Comparison of ENCODE assay signal across 17 cellular contexts in genomic region chr13:47798906-47799305, GRCh38.
DNase-seq lines count a peak whose midpoint lies in the region; ATAC-seq, FAIRE-seq and TF ChIP-seq lines count a peak whose summit lies in the region.
"Had no signal": no experiment of that assay in that cellular context is flagged by ENCODE, and none has a peak within 500 bp of the region (broad histone marks: within the 10 kb centered on the region; RNA-seq: fewer than 3 reads in every experiment).

No MANE protein-coding gene starts in this region.

- no peak overlapping the region for H2AK5ac ChIP-seq in mesenchymal stem cell (ENCODE audit: low read length, severe bottlenecking)

- H3K4me3 ChIP-seq in Karpas-422 (ENCODE audit: low read length) (no peak overlapping the region), GM12878 (no peak overlapping the region), mesenchymal stem cell (ENCODE audit: insufficient read depth in 1 of 2, low read depth in 1 of 2, low read length in 2 of 2) (no peak overlapping the region)
- H3K4me3 ChIP-seq: esophagus squamous epithelium, upper lobe of right lung had no signal

- H3K79me2 ChIP-seq in Karpas-422 (ENCODE audit: low read length) (no peaks in the 10 kb centered on the region), GM12878 (ENCODE audit: control insufficient read depth, insufficient read depth, low read length) (no peaks in the 10 kb centered on the region)

- H3K18ac ChIP-seq in mesenchymal stem cell (ENCODE audit: low read depth in 1 of 2, low read length in 2 of 2) = no peak overlapping the region

- no peak overlapping the region for H2BK15ac ChIP-seq in mesenchymal stem cell (ENCODE audit: low read depth, poor library complexity, severe bottlenecking)

- H2BK120ac ChIP-seq in mesenchymal stem cell (ENCODE audit: low read depth, low read length) = no peak overlapping the region

- H3K27me3 ChIP-seq in Karpas-422 (ENCODE audit: low read length) = no peaks in the 10 kb centered on the region
- no peaks in the 10 kb centered on the region for H3K27me3 ChIP-seq in GM12878 (replicated peaks in 1 of 2; ENCODE audit: control insufficient read depth in 2 of 2, insufficient read depth in 2 of 2, low read length in 1 of 2)
- no peaks in the 10 kb centered on the region for H3K27me3 ChIP-seq in mesenchymal stem cell (ENCODE audit: control insufficient read depth in 1 of 2, insufficient read depth in 1 of 2, low read length in 2 of 2)
- H3K27me3 ChIP-seq: esophagus squamous epithelium, upper lobe of right lung had no signal

- no peak overlapping the region for H3K23ac ChIP-seq in mesenchymal stem cell (ENCODE audit: low read length in 2 of 2)

- H3K4ac ChIP-seq in mesenchymal stem cell (ENCODE audit: low read depth in 1 of 2, low read length in 2 of 2) = no peak overlapping the region

- no peak overlapping the region for H3K14ac ChIP-seq in mesenchymal stem cell (ENCODE audit: low read length in 2 of 2)

- peak in 2 of 3 experiments; percentile 28 to 43; a peak in 2 of 6 replicates for TF ChIP-seq CTCF in GM12878 (IDR thresholded peaks at IDR 0.05 in 2 of 3, conservative IDR thresholded peaks at IDR 0.05 in 1 of 3; ENCODE audit: control insufficient read depth in 2 of 3, extremely low read depth in 1 of 3, insufficient read depth in 1 of 3, low read depth in 3 of 3, low read length in 3 of 3)

- H3K79me1 ChIP-seq in mesenchymal stem cell (replicated peaks; ENCODE audit: low read length, poor library complexity, severe bottlenecking) = no peaks in the 10 kb centered on the region

- CTCF ChIA-PET in GM12878 (lab: Yijun Ruan, JAX) = interaction anchor here (0.7 to 1.2 kb wide), 3 partner anchors 25 to 296 kb away, joined by 3 to 8 read pairs (median 3); partner anchors contain the start of gene MED4

- no peak overlapping the region for H2BK5ac ChIP-seq in mesenchymal stem cell (ENCODE audit: low read depth, low read length, poor library complexity, severe bottlenecking)

- DNase-seq in NCI-H1694 treated with DMSO at 0.1 percent for 48 hours (lab: John Stamatoyannopoulos, UW) = peak; percentile 3
- no peak for DNase-seq in NCI-H1694 (lab: John Stamatoyannopoulos, UW)
- peak; percentile 66 for DNase-seq in Karpas-422
- no peak for DNase-seq in GM12878 (ENCODE audit: low read depth, low spot score)
- DNase-seq in mesenchymal stem cell = peak; percentile 19
- DNase-seq: activated gamma-delta T cell treated with Interleukin-2 at 50 U/mL for 16 hours; esophagus squamous epithelium; naive thymus-derived CD4-positive, alpha-beta T cell; NCI-H510A; stimulated activated CD4-positive, alpha-beta T cell treated with anti-CD3 and anti-CD28 coated beads, Interleukin-4, amount 100 ng/mL, for 4 hours; upper lobe of right lung had no signal

- RAD21 ChIA-PET in GM12878 (lab: Charles Lee; ENCODE audit: unreplicated experiment) = interaction anchor here (1.1 kb wide), 1 partner anchor 970 kb away, joined by 3 read pairs; no protein-coding TSS in a partner anchor

- H4K91ac ChIP-seq in mesenchymal stem cell (ENCODE audit: low read length) = no peak overlapping the region

- no peak overlapping the region for H3K27ac ChIP-seq in Karpas-422 (ENCODE audit: low read length)
- H3K27ac ChIP-seq in GM12878 (ENCODE audit: control insufficient read depth, insufficient read depth) = no peak overlapping the region
- H3K27ac ChIP-seq in mesenchymal stem cell (ENCODE audit: low read length, poor library complexity, severe bottlenecking) = no peak overlapping the region
- H3K27ac ChIP-seq: esophagus squamous epithelium, upper lobe of right lung, VCaP had no signal

- no peaks in the 10 kb centered on the region for H3K9me3 ChIP-seq in Karpas-422 (ENCODE audit: low read length)
- no peaks in the 10 kb centered on the region; the same call in 2 of the 3 replicates for H3K9me3 ChIP-seq in GM12878 (replicated peaks; ENCODE audit: control insufficient read depth, insufficient read depth, low read length)
- H3K9me3 ChIP-seq in mesenchymal stem cell (ENCODE audit: control insufficient read depth, low read length) = no peaks in the 10 kb centered on the region
- H3K9me3 ChIP-seq: esophagus squamous epithelium, upper lobe of right lung had no signal

- H2BK12ac ChIP-seq in mesenchymal stem cell (ENCODE audit: low read length in 2 of 2) = no peak overlapping the region

- no peaks in the 10 kb centered on the region for H3K4me1 ChIP-seq in Karpas-422 (ENCODE audit: low read length)
- no peaks in the 10 kb centered on the region for H3K4me1 ChIP-seq in GM12878 (ENCODE audit: control insufficient read depth, insufficient read depth, low read length)
- no peaks in the 10 kb centered on the region for H3K4me1 ChIP-seq in mesenchymal stem cell (ENCODE audit: control insufficient read depth, insufficient read depth, low read depth, low read length)
- H3K4me1 ChIP-seq: esophagus squamous epithelium, upper lobe of right lung had no signal

- 0 out of 2 replicates have a peak, but pooled peaks have one; percentile 4 for TF ChIP-seq RAD21 in GM12878 (IDR thresholded peaks at IDR 0.05; ENCODE audit: insufficient read depth, low read depth, low read length)

- no peaks in the 10 kb centered on the region for H3K9me2 ChIP-seq in Karpas-422 (replicated peaks; ENCODE audit: insufficient read depth, low read length)

- H2AFZ ChIP-seq in Karpas-422 (ENCODE audit: low read length) = no peak overlapping the region
- H2AFZ ChIP-seq in GM12878 (ENCODE audit: control insufficient read depth, low read depth, low read length) = no peak overlapping the region
- no peak overlapping the region for H2AFZ ChIP-seq in mesenchymal stem cell (ENCODE audit: low read depth, low read length)

- in situ Hi-C loops in GM12878 (cut with MboI) = no loop called here

- TF ChIP-seq POLR2A in GM12878 (IDR thresholded peaks at IDR 0.05; ENCODE audit: low read depth, low read length) = no peak

- peak; percentile 68 for ATAC-seq in GM12878
- no peak for ATAC-seq in HG03460 (IDR thresholded peaks at IDR 0.05; ENCODE audit: unreplicated experiment)
- no peak for ATAC-seq in HG03175 (IDR thresholded peaks at IDR 0.05; ENCODE audit: unreplicated experiment)
- ATAC-seq in HG02870 (IDR thresholded peaks at IDR 0.05; ENCODE audit: unreplicated experiment) = no peak
- ATAC-seq: naive thymus-derived CD4-positive, alpha-beta T cell; upper lobe of right lung had no signal

- SMC1A ChIA-PET in GM12878 (lab: Charles Lee; ENCODE audit: uncharacterized antibody, unreplicated experiment) = no interaction called here

- H3K4me2 ChIP-seq in Karpas-422 (ENCODE audit: low read depth, low read length, poor library complexity, severe bottlenecking) (no peak overlapping the region), GM12878 (ENCODE audit: control insufficient read depth, insufficient read depth) (no peak overlapping the region), mesenchymal stem cell (ENCODE audit: low read length, poor library complexity, severe bottlenecking) (no peak overlapping the region)

- intact Hi-C loops in GM12878 (cut with micrococcal nuclease; ENCODE audit: unreplicated experiment) = loop anchor here (10.0 kb wide), 2 partner anchors 276 to 966 kb away; no protein-coding TSS in a partner anchor

- POLR2A ChIA-PET in GM12878 (lab: Charles Lee) = no interaction called here

- H4K8ac ChIP-seq in mesenchymal stem cell (ENCODE audit: low read length) = no peak overlapping the region

- no peak for TF ChIP-seq EP300 in GM12878 (IDR thresholded peaks at IDR 0.05; ENCODE audit: borderline replicate concordance in 1 of 2, control insufficient read depth in 1 of 2, low read depth in 2 of 2, low read length in 2 of 2)

- H4K20me1 ChIP-seq in Karpas-422 (ENCODE audit: insufficient read depth, low read depth, low read length) = no peaks in the 10 kb centered on the region
- no peaks in the 10 kb centered on the region for H4K20me1 ChIP-seq in GM12878 (ENCODE audit: control insufficient read depth, insufficient read depth)

- H3K36me3 ChIP-seq in Karpas-422 (ENCODE audit: insufficient read depth, low read length) (no peaks in the 10 kb centered on the region), GM12878 (ENCODE audit: control insufficient read depth in 2 of 2, insufficient read depth in 2 of 2, low read length in 1 of 2) (no peaks in the 10 kb centered on the region), mesenchymal stem cell (ENCODE audit: control insufficient read depth in 1 of 2, insufficient read depth in 2 of 2, low read depth in 1 of 2, low read length in 2 of 2) (no peaks in the 10 kb centered on the region)
- H3K36me3 ChIP-seq: esophagus squamous epithelium, upper lobe of right lung had no signal

- H3K9ac ChIP-seq in Karpas-422 (ENCODE audit: low read length) (no peak overlapping the region), GM12878 (ENCODE audit: control insufficient read depth, insufficient read depth, low read length) (no peak overlapping the region), mesenchymal stem cell (ENCODE audit: low read length) (no peak overlapping the region)

- BruUV-seq in GM12878 (replicated peaks; lab: Mats Ljungman, UMichigan) = no TSS peak

- FAIRE-seq in GM12878 (lab: Jason Lieb, UNC) = no peak
- FAIRE-seq: A204.1, GM12892 had no signal

TF ChIP-seq in GM12878, 131 proteins besides CTCF, POLR2A, EP300 and RAD21 (continues in another document):
- TF ChIP-seq, protein P1, sequence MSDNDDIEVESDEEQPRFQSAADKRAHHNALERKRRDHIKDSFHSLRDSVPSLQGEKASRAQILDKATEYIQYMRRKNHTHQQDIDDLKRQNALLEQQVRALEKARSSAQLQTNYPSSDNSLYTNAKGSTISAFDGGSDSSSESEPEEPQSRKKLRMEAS (IDR thresholded peaks at IDR 0.05; ENCODE audit: low read depth, low read length) = no peak

Comparison
In these comparisons a context has a peak if more than half of its experiments do, and no peak if none do; other contexts are left out.
1. DNase-seq: peak in NCI-H1694 treated with DMSO at 0.1 percent for 48 hours (single experiment), Karpas-422 (single experiment) and mesenchymal stem cell (single experiment); none in NCI-H1694 (single experiment) and GM12878 (single experiment).